22 cellular contexts compared by ENCODE assay signal in the genomic region with DNA sequence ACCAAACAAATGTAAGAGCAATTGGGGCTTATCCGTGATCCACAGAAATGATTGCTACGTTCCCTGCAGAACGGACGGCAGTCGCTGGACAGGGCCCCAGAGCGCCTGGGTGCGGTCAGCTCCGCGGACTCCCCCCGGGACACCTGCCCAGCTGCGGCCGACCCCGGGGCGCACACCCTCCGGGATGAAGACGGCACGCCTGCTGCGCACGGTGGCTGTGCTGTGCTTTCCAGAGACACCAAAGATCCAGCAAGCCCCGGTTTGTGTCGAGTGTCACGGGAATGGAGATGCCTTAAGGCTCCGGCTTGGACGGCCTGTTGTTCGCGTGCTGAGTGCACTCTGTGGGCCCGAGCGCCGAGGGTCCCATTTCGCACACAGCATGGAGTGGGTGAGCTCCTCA.
DNase-seq lines count a peak whose midpoint lies in the region; ATAC-seq and TF ChIP-seq lines count a peak whose summit lies in the region.
"Had no signal": no experiment of that assay in that cellular context is flagged by ENCODE, and none has a peak within 500 bp of the region (broad histone marks: within the 10 kb centered on the region; RNA-seq: fewer than 3 reads in every experiment).

No MANE protein-coding gene starts in this region.

- H3K4me2 ChIP-seq in neuronal stem cell (ENCODE audit: insufficient read depth, low read length, poor library complexity, severe bottlenecking) = no peak overlapping the region
- H3K4me2 ChIP-seq: A549; BLaER1 treated with 17β-estradiol and CSF1 and Interleukin-3, amounts not matched to agents 10 nM and 100 nM had no signal

- TF ChIP-seq CTCF in endothelial cell (IDR thresholded peaks at IDR 0.05; ENCODE audit: unreplicated experiment) = no peak
- TF ChIP-seq CTCF in GM10266 (IDR thresholded peaks at IDR 0.05; ENCODE audit: control insufficient read depth, insufficient read depth, low read depth, missing control alignments) = no peak
- TF ChIP-seq CTCF in body of pancreas (IDR thresholded peaks at IDR 0.05) = no peak

- H4K91ac ChIP-seq in neuronal stem cell (ENCODE audit: low read depth, low read length, poor library complexity) = no peak overlapping the region

- H2BK12ac ChIP-seq in neuronal stem cell (ENCODE audit: low read length) = no peak overlapping the region

- peak overlapping the region; percentile 74 for H2AK5ac ChIP-seq in neuronal stem cell (ENCODE audit: low read depth, low read length)

- no peak overlapping the region for H3K4ac ChIP-seq in neuronal stem cell (ENCODE audit: low read length)

- H3K36me3 Mint-ChIP-seq in activated CD4-positive, alpha-beta T cell treated with anti-CD3 and anti-CD28 coated beads, Interleukin-2, amount 10 ng/mL, durations not matched to agents 24 days and 14 days (ENCODE audit: low read depth) = no peaks in the 10 kb centered on the region
- peaks cover 14% of the 10 kb centered on the region for H3K36me3 Mint-ChIP-seq in endothelial cell (ENCODE audit: low read depth, unreplicated experiment)
- H3K36me3 Mint-ChIP-seq: CD14-positive monocyte; CD8-positive, alpha-beta memory T cell had no signal

- H3K27ac ChIP-seq in neuronal stem cell (replicated peaks; ENCODE audit: low read length) = no peak overlapping the region
- no peak overlapping the region for H3K27ac ChIP-seq in body of pancreas
- H3K27ac ChIP-seq: A549; BLaER1 treated with 17β-estradiol and CSF1 and Interleukin-3, amounts not matched to agents 10 nM and 100 nM; GM23248 had no signal

- no peaks in the 10 kb centered on the region for H3K9me3 ChIP-seq in neuronal stem cell (replicated peaks in 1 of 2; ENCODE audit: control insufficient read depth in 2 of 2, insufficient read depth in 1 of 2, low read depth in 1 of 2, low read length in 2 of 2)
- H3K9me3 ChIP-seq in body of pancreas = no peaks in the 10 kb centered on the region
- H3K9me3 ChIP-seq: A549, BE2C had no signal

- peaks cover 2% of the 10 kb centered on the region for H3K79me1 ChIP-seq in neuronal stem cell (ENCODE audit: low read depth, low read length)

- H3K27me3 ChIP-seq in neuronal stem cell (ENCODE audit: control insufficient read depth in 3 of 3, insufficient read depth in 3 of 3, low read depth in 1 of 3, low read length in 3 of 3) (no peaks in the 10 kb centered on the region), body of pancreas (no peaks in the 10 kb centered on the region)
- H3K27me3 ChIP-seq: BLaER1 treated with 17β-estradiol and CSF1 and Interleukin-3, amounts not matched to agents 10 nM and 100 nM had no signal

- H3K4me1 Mint-ChIP-seq in activated CD4-positive, alpha-beta T cell treated with anti-CD3 and anti-CD28 coated beads, Interleukin-2, amount 10 ng/mL, durations not matched to agents 24 days and 14 days = no peaks in the 10 kb centered on the region
- H3K4me1 Mint-ChIP-seq in endothelial cell (ENCODE audit: unreplicated experiment) = no peaks in the 10 kb centered on the region
- H3K4me1 Mint-ChIP-seq: CD14-positive monocyte; CD8-positive, alpha-beta memory T cell had no signal

- no peaks in the 10 kb centered on the region for H3K9me3 Mint-ChIP-seq in activated CD4-positive, alpha-beta T cell treated with anti-CD3 and anti-CD28 coated beads, Interleukin-2, amount 10 ng/mL, durations not matched to agents 24 days and 14 days
- H3K9me3 Mint-ChIP-seq in endothelial cell (ENCODE audit: unreplicated experiment) = peaks cover 31% of the 10 kb centered on the region
- H3K9me3 Mint-ChIP-seq: CD4-positive, alpha-beta T cell had no signal

- H3K36me3 ChIP-seq in neuronal stem cell (replicated peaks in 1 of 2; ENCODE audit: control insufficient read depth in 2 of 2, insufficient read depth in 2 of 2, low read length in 2 of 2) (no peaks in the 10 kb centered on the region), body of pancreas (replicated peaks in 1 of 2; ENCODE audit: insufficient read depth in 1 of 2, low read depth in 2 of 2) (no peaks in the 10 kb centered on the region)
- H3K36me3 ChIP-seq: BE2C; BLaER1 treated with 17β-estradiol and CSF1 and Interleukin-3, amounts not matched to agents 10 nM and 100 nM had no signal

- H2BK5ac ChIP-seq in neuronal stem cell (ENCODE audit: low read length) = no peak overlapping the region

- H3K4me3 ChIP-seq in neuronal stem cell (ENCODE audit: low read length in 2 of 2) (no peak overlapping the region), body of pancreas (no peak overlapping the region)
- H3K4me3 ChIP-seq: A549; BLaER1 treated with 17β-estradiol and CSF1 and Interleukin-3, amounts not matched to agents 10 nM and 100 nM; GM12878; GM23248 had no signal

- DNase-seq in activated CD4-positive, alpha-beta T cell treated with anti-CD3 and anti-CD28 coated beads, Interleukin-2, amount 10 ng/mL, durations not matched to agents 24 days and 14 days = peak; percentile 41
- no peak for DNase-seq in activated CD4-positive, alpha-beta T cell treated with anti-CD3 and anti-CD28 coated beads, Interleukin-2, amount 50 U/mL, for 1 hour
- DNase-seq in endothelial cell (ENCODE audit: low spot score) (no peak), neuronal stem cell (ENCODE audit: low spot score) (no peak), GM10266 (ENCODE audit: extremely low spot score) (no peak), body of pancreas (no peak)
- DNase-seq in central memory CD4-positive, alpha-beta T cell = no peak
- DNase-seq: 8988T; ACHN; AML-193; BE2C; CD4-positive, alpha-beta T cell; CD8-positive, alpha-beta memory T cell; DMS53; DMS79 treated with DMSO at 0.1 percent for 48 hours; GM23248; H7; HCEC 1CT had no signal

- no peak overlapping the region for H2BK120ac ChIP-seq in neuronal stem cell (ENCODE audit: low read depth, low read length)

- no peak overlapping the region for H3K14ac ChIP-seq in neuronal stem cell (ENCODE audit: low read length)

- H3K9ac ChIP-seq in neuronal stem cell (ENCODE audit: low read depth, low read length, poor library complexity) = peak overlapping the region; percentile 10
- H3K9ac ChIP-seq: BLaER1 treated with 17β-estradiol and CSF1 and Interleukin-3, amounts not matched to agents 10 nM and 100 nM; GM23248 had no signal

- no peak overlapping the region for H3K23ac ChIP-seq in neuronal stem cell (ENCODE audit: low read depth, low read length, poor library complexity)

- H3K27me3 Mint-ChIP-seq in activated CD4-positive, alpha-beta T cell treated with anti-CD3 and anti-CD28 coated beads, Interleukin-2, amount 10 ng/mL, durations not matched to agents 24 days and 14 days = no peaks in the 10 kb centered on the region
- H3K27me3 Mint-ChIP-seq in endothelial cell (ENCODE audit: unreplicated experiment) = peaks cover 2% of the 10 kb centered on the region
- H3K27me3 Mint-ChIP-seq: CD4-positive, alpha-beta T cell; CD8-positive, alpha-beta memory T cell had no signal

- no CpG with 5 or more reads among the region's 30 CpGs for WGBS in neuronal stem cell (ENCODE audit: extremely low coverage in 2 of 2, insufficient read length in 2 of 2, insufficient replicate concordance in 1 of 2), 2 donors
- 88% methylated on average over 26 to 27 of the region's 30 CpGs for WGBS in body of pancreas, 2 donors

- H3K4me1 ChIP-seq in neuronal stem cell (ENCODE audit: control insufficient read depth in 2 of 2, insufficient read depth in 1 of 2, low read depth in 1 of 2, low read length in 2 of 2) (no peaks in the 10 kb centered on the region), body of pancreas (no peaks in the 10 kb centered on the region)
- H3K4me1 ChIP-seq: A549; BE2C; BLaER1 treated with 17β-estradiol and CSF1 and Interleukin-3, amounts not matched to agents 10 nM and 100 nM had no signal

- no peak overlapping the region for H4K8ac ChIP-seq in neuronal stem cell (ENCODE audit: low read depth, low read length)

- no peak for TF ChIP-seq POLR2A in body of pancreas (IDR thresholded peaks at IDR 0.05)

- ATAC-seq in body of pancreas = no peak
- ATAC-seq: A549, GM12878 had no signal

- H3K18ac ChIP-seq in neuronal stem cell (ENCODE audit: low read length) = no peak overlapping the region

- no peak overlapping the region for H3K4me3 Mint-ChIP-seq in activated CD4-positive, alpha-beta T cell treated with anti-CD3 and anti-CD28 coated beads, Interleukin-2, amount 10 ng/mL, durations not matched to agents 24 days and 14 days
- peak overlapping the region; percentile 51 for H3K4me3 Mint-ChIP-seq in endothelial cell (ENCODE audit: unreplicated experiment)
- H3K4me3 Mint-ChIP-seq: CD14-positive monocyte; CD4-positive, alpha-beta T cell; CD8-positive, alpha-beta memory T cell had no signal

- no peak overlapping the region for H2AFZ ChIP-seq in neuronal stem cell (ENCODE audit: low read length)
- H2AFZ ChIP-seq: GM23248 had no signal

- intact Hi-C loops in activated CD4-positive, alpha-beta T cell treated with anti-CD3 and anti-CD28 coated beads, Interleukin-2, amount 10 ng/mL, durations not matched to agents 24 days and 14 days (cut with micrococcal nuclease) = no loop called here
- intact Hi-C loops in body of pancreas (cut with DNase I) = no loop called here

- H2BK15ac ChIP-seq in neuronal stem cell (ENCODE audit: low read length) = no peak overlapping the region

- H3K27ac Mint-ChIP-seq in activated CD4-positive, alpha-beta T cell treated with anti-CD3 and anti-CD28 coated beads, Interleukin-2, amount 10 ng/mL, durations not matched to agents 24 days and 14 days = no peak overlapping the region
- H3K27ac Mint-ChIP-seq in endothelial cell (ENCODE audit: unreplicated experiment) = no peak overlapping the region
- H3K27ac Mint-ChIP-seq: CD14-positive monocyte; CD4-positive, alpha-beta T cell had no signal
